Comparison of ENCODE assay signal across 31 cellular contexts in genomic region chrX:17605676-17606075, GRCh38.
A peak's percentile ranks its signal among the peaks of the same experiment; 100 is the strongest.
DNase-seq lines count a peak whose midpoint lies in the region; ATAC-seq, FAIRE-seq and TF ChIP-seq lines count a peak whose summit lies in the region.
"Had no signal": no experiment of that assay in that cellular context is flagged by ENCODE, and none has a peak within 500 bp of the region (broad histone marks: within the 10 kb centered on the region; RNA-seq: fewer than 3 reads in every experiment).

No MANE protein-coding gene starts in this region.

- in situ Hi-C loops in HepG2 (cut with HindIII; ENCODE audit: extremely low pct_ligation_motif_present, low pct_unique_long_range_greater_than_20kb): no loop called here

- H3K79me2 ChIP-seq in HepG2 (ENCODE audit: insufficient read depth, low read length): no peaks in the 10 kb centered on the region
- H3K79me2 ChIP-seq: hepatocyte had no signal

- H3K27me3 Mint-ChIP-seq in brain (no peaks in the 10 kb centered on the region), nephron (ENCODE audit: low read depth) (no peaks in the 10 kb centered on the region)
- H3K27me3 Mint-ChIP-seq: memory B cell; stimulated activated naive CD8-positive, alpha-beta T cell treated with anti-CD3 and anti-CD28 coated beads, Interleukin-15, Interleukin-2, amounts not matched to agents 100 ng/mL and 50 ng/mL, for 24 hours had no signal

- H4K20me1 ChIP-seq in HepG2 (ENCODE audit: insufficient read depth, low read length): no peaks in the 10 kb centered on the region
- H4K20me1 ChIP-seq: BLaER1 treated with 17β-estradiol and CSF1 and Interleukin-3, amounts not matched to agents 10 nM and 100 nM had no signal

- H3K4me3 ChIP-seq in right lobe of liver: no peak overlapping the region
- H3K4me3 ChIP-seq in HepG2 (replicated peaks in 1 of 3; ENCODE audit: insufficient read depth in 1 of 3, low read depth in 2 of 3, low read length in 3 of 3): no peak overlapping the region
- H3K4me3 ChIP-seq: BLaER1 treated with 17β-estradiol and CSF1 and Interleukin-3, amounts not matched to agents 10 nM and 100 nM; gastrocnemius medialis; hepatocyte had no signal

- H3K9me3 ChIP-seq in right lobe of liver (no peaks in the 10 kb centered on the region), HepG2 (ENCODE audit: low read length) (no peaks in the 10 kb centered on the region)
- H3K9me3 ChIP-seq: Caco-2, gastrocnemius medialis had no signal

- H3K36me3 ChIP-seq in right lobe of liver (no peaks in the 10 kb centered on the region), HepG2 (replicated peaks in 1 of 2; ENCODE audit: control insufficient read depth in 1 of 2, insufficient read depth in 2 of 2, low read length in 2 of 2) (no peaks in the 10 kb centered on the region)
- H3K36me3 ChIP-seq: BLaER1 treated with 17β-estradiol and CSF1 and Interleukin-3, amounts not matched to agents 10 nM and 100 nM; gastrocnemius medialis had no signal

- H3K27ac ChIP-seq in right lobe of liver (no peak overlapping the region), HepG2 (ENCODE audit: extremely low read length, insufficient read depth, low read length) (no peak overlapping the region)
- H3K27ac ChIP-seq: BLaER1 treated with 17β-estradiol and CSF1 and Interleukin-3, amounts not matched to agents 10 nM and 100 nM; gastrocnemius medialis; hepatocyte had no signal

- CTCF ChIA-PET in HepG2 (lab: Yijun Ruan, JAX; ENCODE audit: low intra/inter-chr PET ratio, low total read pairs): no interaction called here

- TF ChIP-seq POLR2A in right lobe of liver (IDR thresholded peaks at IDR 0.05) (no peak), HepG2 (IDR thresholded peaks at IDR 0.05; ENCODE audit: insufficient read depth in 1 of 2, low read depth in 2 of 2, low read length in 2 of 2) (no peak)

- H3K27ac Mint-ChIP-seq in brain: peak overlapping the region in 3 of 5 experiments; percentile 27 to 73 (median 71)
- H3K27ac Mint-ChIP-seq in nephron: peak overlapping the region; percentile 79 to 99 (median 93)
- H3K27ac Mint-ChIP-seq: activated T-helper 17 cell treated with anti-CD3 and anti-CD28 coated beads, Interleukin-2, amount 50 U/mL, for 72 hours; effector memory CD8-positive, alpha-beta T cell; memory B cell; stimulated activated naive CD8-positive, alpha-beta T cell treated with anti-CD3 and anti-CD28 coated beads, Interleukin-15, Interleukin-2, amounts not matched to agents 100 ng/mL and 50 ng/mL, for 24 hours; WTC11 had no signal

- no peak overlapping the region for H3K9ac ChIP-seq in HepG2 (ENCODE audit: insufficient read depth, low read depth, low read length)
- H3K9ac ChIP-seq: BLaER1 treated with 17β-estradiol and CSF1 and Interleukin-3, amounts not matched to agents 10 nM and 100 nM had no signal

- no peak for TF ChIP-seq RAD21 in HepG2 (CRISPR knock-in tag; IDR thresholded peaks at IDR 0.05)

- H3K4me2 ChIP-seq in HepG2 (ENCODE audit: low read depth, low read length): no peak overlapping the region
- H3K4me2 ChIP-seq: BLaER1 treated with 17β-estradiol and CSF1 and Interleukin-3, amounts not matched to agents 10 nM and 100 nM; hepatocyte had no signal

- ATAC-seq in right lobe of liver (peak in 3 of 4 donors; percentile 25 to 48 (median 30)), HepG2 (no peak), HG03159 (IDR thresholded peaks at IDR 0.05; ENCODE audit: unreplicated experiment) (no peak)
- ATAC-seq: activated T-helper 17 cell treated with anti-CD3 and anti-CD28 coated beads, Interleukin-2, amount 50 U/mL, for 72 hours; effector memory CD8-positive, alpha-beta T cell; gastrocnemius medialis; HCT116; Right ventricle myocardium inferior; WTC11 had no signal

- H3K27me3 ChIP-seq in right lobe of liver (no peaks in the 10 kb centered on the region), HepG2 (ENCODE audit: control insufficient read depth in 1 of 2, insufficient read depth in 2 of 2, low read length in 2 of 2) (no peaks in the 10 kb centered on the region)
- H3K27me3 ChIP-seq: gastrocnemius medialis, hepatocyte had no signal

- WGBS in right lobe of liver (ENCODE audit: insufficient coverage, low coverage, low lambda C conversion rate, missing lambda C conversion rate): 56% methylated on average over 3 of the region's 3 CpGs
- WGBS in HepG2 (ENCODE audit: low lambda C conversion rate): 30% methylated on average over 3 of the region's 3 CpGs

- intact Hi-C loops in right lobe of liver (cut with DNase I): no loop called here
- intact Hi-C loops in HepG2 (cut with micrococcal nuclease; ENCODE audit: unreplicated experiment): no loop called here

- DNase-seq in right lobe of liver (no peak), HepG2 (ENCODE audit: low spot score) (no peak), RKO (ENCODE audit: low spot score) (no peak), NCI-H146 (lab: John Stamatoyannopoulos, UW) (no peak)
- DNase-seq: activated CD4-positive, alpha-beta T cell treated with anti-CD3 and anti-CD28 coated beads, Interleukin-2, amount 50 U/mL, for 1 hour; activated naive CD4-positive, alpha-beta T cell treated with anti-CD3 and anti-CD28 coated beads, Interleukin-2, amount 50 U/mL, for 16 hours; amygdala; Caco-2; cortex of kidney; DND-41; effector memory CD8-positive, alpha-beta T cell; erythroblast; gastrocnemius medialis; KBM-7; MV-4-11; NCI-H1436 treated with DMSO at 0.1 percent for 48 hours; NCI-H2171; NCI-H510A treated with DMSO at 0.1 percent for 48 hours; retina; small intestine had no signal

- BruUV-seq in HepG2 (replicated peaks; lab: Mats Ljungman, UMichigan): no TSS peak

- H3K4me1 Mint-ChIP-seq in brain (peaks cover 53% of the 10 kb centered on the region), nephron (peaks cover 83% of the 10 kb centered on the region)
- H3K4me1 Mint-ChIP-seq: activated T-helper 17 cell treated with anti-CD3 and anti-CD28 coated beads, Interleukin-2, amount 50 U/mL, for 72 hours; memory B cell had no signal

- H3K36me3 Mint-ChIP-seq in brain (no peaks in the 10 kb centered on the region), nephron (ENCODE audit: low read depth) (no peaks in the 10 kb centered on the region)
- H3K36me3 Mint-ChIP-seq: memory B cell, WTC11 had no signal

- H3K9me3 Mint-ChIP-seq in brain: peaks cover 0 to 5% (median 0%) of the 10 kb centered on the region in 5 experiments
- no peaks in the 10 kb centered on the region for H3K9me3 Mint-ChIP-seq in nephron
- H3K9me3 Mint-ChIP-seq: activated T-helper 17 cell treated with anti-CD3 and anti-CD28 coated beads, Interleukin-2, amount 50 U/mL, for 72 hours; effector memory CD8-positive, alpha-beta T cell; memory B cell; stimulated activated naive CD8-positive, alpha-beta T cell treated with anti-CD3 and anti-CD28 coated beads, Interleukin-15, Interleukin-2, amounts not matched to agents 100 ng/mL and 50 ng/mL, for 24 hours; WTC11 had no signal

- H2AFZ ChIP-seq in HepG2 (ENCODE audit: low read length): no peak overlapping the region
- H2AFZ ChIP-seq: hepatocyte had no signal

- POLR2A ChIA-PET in HepG2 (lab: Yijun Ruan, JAX): no interaction called here

- no peak for TF ChIP-seq EP300 in HepG2 (IDR thresholded peaks at IDR 0.05; ENCODE audit: low read depth in 2 of 2, low read length in 2 of 2)
- TF ChIP-seq EP300 in HepG2 (CRISPR knock-in tag; IDR thresholded peaks at IDR 0.05; ENCODE audit: borderline replicate concordance): no peak

- H3K4me3 Mint-ChIP-seq in brain (no peak overlapping the region), nephron (no peak overlapping the region)
- H3K4me3 Mint-ChIP-seq: activated T-helper 17 cell treated with anti-CD3 and anti-CD28 coated beads, Interleukin-2, amount 50 U/mL, for 72 hours; effector memory CD8-positive, alpha-beta T cell; memory B cell; stimulated activated naive CD8-positive, alpha-beta T cell treated with anti-CD3 and anti-CD28 coated beads, Interleukin-15, Interleukin-2, amounts not matched to agents 100 ng/mL and 50 ng/mL, for 24 hours; WTC11 had no signal

- FAIRE-seq in HepG2 (lab: Jason Lieb, UNC): no peak
- FAIRE-seq: small intestine had no signal

- H3K4me1 ChIP-seq in right lobe of liver (no peaks in the 10 kb centered on the region), HepG2 (ENCODE audit: insufficient read depth, low read length) (no peaks in the 10 kb centered on the region)
- H3K4me1 ChIP-seq: BLaER1 treated with 17β-estradiol and CSF1 and Interleukin-3, amounts not matched to agents 10 nM and 100 nM; Caco-2; gastrocnemius medialis had no signal

- TF ChIP-seq CTCF in right lobe of liver (IDR thresholded peaks at IDR 0.05) (no peak), HepG2 (CRISPR knock-in tag; IDR thresholded peaks at IDR 0.05) (no peak), brain (conservative IDR thresholded peaks at IDR 0.05) (no peak), nephron (IDR thresholded peaks at IDR 0.05; ENCODE audit: unreplicated experiment in 3 of 3) (no peak)

TF ChIP-seq in HepG2, 621 proteins besides CTCF, POLR2A, EP300 and RAD21 (continues in another document):
- TF ChIP-seq CHCHD3 (CRISPR knock-in tag; IDR thresholded peaks at IDR 0.05) (no peak), ZNF678 (CRISPR knock-in tag; IDR thresholded peaks at IDR 0.05) (no peak), FOXK1 (CRISPR knock-in tag; IDR thresholded peaks at IDR 0.05; ENCODE audit: borderline replicate concordance, low read depth) (no peak), ZFP1 (CRISPR knock-in tag; IDR thresholded peaks at IDR 0.05) (no peak), ETS1 (CRISPR knock-in tag; IDR thresholded peaks at IDR 0.05) (no peak), ZNF770 (CRISPR knock-in tag; IDR thresholded peaks at IDR 0.05) (no peak)

Comparison
In these comparisons a context has a peak if more than half of its experiments do, and no peak if none do; other contexts are left out.
1. ATAC-seq: peak in right lobe of liver (3 of 4); none in HepG2 (single experiment) and HG03159 (single experiment).